In the genomic region with DNA sequence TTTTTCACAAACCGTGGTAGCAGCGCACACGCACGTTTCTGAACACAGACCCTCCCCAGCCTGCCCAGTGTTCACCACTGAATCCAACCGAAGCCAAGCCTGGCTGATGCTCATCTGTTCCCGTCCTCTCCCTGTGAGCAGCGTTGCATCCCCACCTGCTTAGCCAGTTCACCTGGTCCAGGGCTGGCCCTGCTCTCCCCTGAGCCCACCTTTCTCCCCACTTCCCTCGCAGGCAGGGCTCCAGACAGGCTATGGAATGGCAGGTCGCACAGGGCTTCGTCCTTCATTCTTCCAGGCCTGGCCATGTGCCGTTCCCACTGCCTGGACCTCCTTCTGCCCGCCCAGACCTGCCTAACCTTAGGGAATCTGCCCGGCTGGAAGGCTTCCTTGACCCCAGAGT, we compare ENCODE assay signal across 20 cellular contexts.
A peak's percentile ranks its signal among the peaks of the same experiment; 100 is the strongest.
DNase-seq lines count a peak whose midpoint lies in the region; ATAC-seq, FAIRE-seq and TF ChIP-seq lines count a peak whose summit lies in the region.
"Had no signal": no experiment of that assay in that cellular context is flagged by ENCODE, and none has a peak within 500 bp of the region (broad histone marks: within the 10 kb centered on the region; RNA-seq: fewer than 3 reads in every experiment).

No MANE protein-coding gene starts in this region.

- H4K91ac ChIP-seq in H1 (replicated peaks; ENCODE audit: insufficient read length, low read length), result no peak overlapping the region

- no peak overlapping the region for H3K4ac ChIP-seq in H1 (replicated peaks; ENCODE audit: insufficient read length, low read depth, low read length)

- CTCF ChIA-PET in H1 (lab: Charles Lee; ENCODE audit: partially characterized antibody), result interaction anchor here (3.8 to 10.5 kb wide), 3 partner anchors 10 to 64 kb away, joined by 27 to 92 read pairs (median 40); no protein-coding TSS in a partner anchor

- H2BK15ac ChIP-seq in H1 (ENCODE audit: low read length), result no peak overlapping the region

- H3K4me1 Mint-ChIP-seq in osteocyte (ENCODE audit: unreplicated experiment), result no peaks in the 10 kb centered on the region
- H3K4me1 Mint-ChIP-seq: CD4-positive, alpha-beta memory T cell had no signal

- no peak overlapping the region for H3K23ac ChIP-seq in H1 (ENCODE audit: insufficient read length)

- no peak overlapping the region for H3K4me3 ChIP-seq in Karpas-422 (ENCODE audit: low read length)
- H3K4me3 ChIP-seq in H1 (ENCODE audit: extremely low read depth in 1 of 4, insufficient read depth in 2 of 4, low read depth in 3 of 4, low read length in 4 of 4), result no peak overlapping the region
- H3K4me3 ChIP-seq in smooth muscle cell, result no peak overlapping the region
- H3K4me3 ChIP-seq: GM23338, HAP-1 had no signal

- no peaks in the 10 kb centered on the region for H3K79me1 ChIP-seq in H1 (ENCODE audit: low read depth, low read length)

- H3K27me3 Mint-ChIP-seq in osteocyte (ENCODE audit: unreplicated experiment), result no peaks in the 10 kb centered on the region
- H3K27me3 Mint-ChIP-seq: CD4-positive, alpha-beta memory T cell had no signal

- DNase-seq in Karpas-422 (peak; percentile 31), H1 (ENCODE audit: low read depth in 1 of 2, low spot score in 2 of 2) (no peak), osteocyte (ENCODE audit: extremely low spot score, unreplicated experiment) (peak; percentile 68), smooth muscle cell (lab: John Stamatoyannopoulos, UW; ENCODE audit: unreplicated experiment) (no peak)
- DNase-seq: C1 segment of cervical spinal cord; Calu3; CD4-positive, alpha-beta memory T cell; COR-L47; DMS53; DMS79 treated with DMSO at 0.1 percent for 48 hours; GF-D8; HFFc6 had no signal

- no peaks in the 10 kb centered on the region for H3F3A ChIP-seq in smooth muscle cell (ENCODE audit: low read depth)

- no peak for TF ChIP-seq POLR2A in H1 (IDR thresholded peaks at IDR 0.05; ENCODE audit: control extremely low read depth in 1 of 2, low read depth in 2 of 2, low read length in 2 of 2)

- no peak for TF ChIP-seq RAD21 in H1 (IDR thresholded peaks at IDR 0.05 in 1 of 2, conservative IDR thresholded peaks at IDR 0.05 in 1 of 2; ENCODE audit: low read depth in 2 of 2, low read length in 2 of 2)

- H3K9me2 ChIP-seq in Karpas-422 (replicated peaks; ENCODE audit: insufficient read depth, low read length), result no peaks in the 10 kb centered on the region

- POLR2A ChIA-PET in H1 (lab: Charles Lee; ENCODE audit: partially characterized antibody), result no interaction called here

- H3K9me3 Mint-ChIP-seq in osteocyte (ENCODE audit: unreplicated experiment), result no peaks in the 10 kb centered on the region
- H3K9me3 Mint-ChIP-seq: CD4-positive, alpha-beta memory T cell; GM23338; HFFc6 had no signal

- no peak overlapping the region for H4K8ac ChIP-seq in H1 (ENCODE audit: extremely low read depth, insufficient read depth, low read length)

- no peak overlapping the region for H3K27ac ChIP-seq in Karpas-422 (ENCODE audit: low read length)
- H3K27ac ChIP-seq in H1 (ENCODE audit: low read depth, low read length), result no peak overlapping the region
- no peak overlapping the region for H3K27ac ChIP-seq in smooth muscle cell (ENCODE audit: low read depth)

- H4K20me1 ChIP-seq in Karpas-422 (ENCODE audit: insufficient read depth, low read depth, low read length) (no peaks in the 10 kb centered on the region), H1 (replicated peaks in 1 of 2; ENCODE audit: control insufficient read depth in 1 of 2, insufficient read depth in 2 of 2, low read length in 2 of 2) (no peaks in the 10 kb centered on the region), smooth muscle cell (ENCODE audit: low read depth) (no peaks in the 10 kb centered on the region)

- H2AK5ac ChIP-seq in H1 (ENCODE audit: low read depth, low read length), result no peak overlapping the region

- H3K9ac ChIP-seq in Karpas-422 (ENCODE audit: low read length) (no peak overlapping the region), H1 (replicated peaks in 1 of 4; ENCODE audit: extremely low read depth in 1 of 4, low read depth in 3 of 4, low read length in 3 of 4) (no peak overlapping the region), smooth muscle cell (ENCODE audit: low read depth) (no peak overlapping the region)

- 91% methylated on average over 13 of the region's 13 CpGs; no CpG with 5 or more reads in 1 of the 2 experiments for WGBS in H1 (ENCODE audit: extremely low coverage in 1 of 2, insufficient coverage in 1 of 2, insufficient read length in 1 of 2, insufficient replicate concordance in 2 of 2, low coverage in 1 of 2, low lambda C conversion rate in 2 of 2, missing lambda C conversion rate in 1 of 2), 2 experiments
- 93% methylated on average over 13 of the region's 13 CpGs for WGBS in smooth muscle cell (ENCODE audit: low lambda C conversion rate)

- H3K56ac ChIP-seq in H1 (replicated peaks; ENCODE audit: insufficient read length, low read depth, low read length), result no peak overlapping the region

- H3K4me2 ChIP-seq in Karpas-422 (ENCODE audit: low read depth, low read length, poor library complexity, severe bottlenecking), result no peak overlapping the region
- H3K4me2 ChIP-seq in H1 (ENCODE audit: insufficient read depth in 1 of 2, low read depth in 2 of 2, low read length in 2 of 2), result no peak overlapping the region
- no peak overlapping the region for H3K4me2 ChIP-seq in smooth muscle cell
- H3K4me2 ChIP-seq: GM23338 had no signal

- no peaks in the 10 kb centered on the region for H3K36me3 ChIP-seq in Karpas-422 (ENCODE audit: insufficient read depth, low read length)
- no peaks in the 10 kb centered on the region for H3K36me3 ChIP-seq in H1 (ENCODE audit: control insufficient read depth in 2 of 4, insufficient read depth in 4 of 4, low read length in 3 of 4)
- H3K36me3 ChIP-seq in smooth muscle cell (ENCODE audit: low read depth), result no peaks in the 10 kb centered on the region
- H3K36me3 ChIP-seq: HAP-1 had no signal

- TF ChIP-seq EP300 in H1 (IDR thresholded peaks at IDR 0.05; ENCODE audit: borderline replicate concordance in 1 of 2, low read depth in 2 of 2, low read length in 2 of 2), result no peak

- H2BK120ac ChIP-seq in H1 (replicated peaks; ENCODE audit: low read depth, low read length), result no peak overlapping the region

- peaks cover 20% of the 10 kb centered on the region for H3K36me3 Mint-ChIP-seq in osteocyte (ENCODE audit: unreplicated experiment)
- H3K36me3 Mint-ChIP-seq: CD4-positive, alpha-beta memory T cell had no signal

- H3K27ac Mint-ChIP-seq in osteocyte (ENCODE audit: unreplicated experiment), result no peak overlapping the region
- H3K27ac Mint-ChIP-seq: CD4-positive, alpha-beta memory T cell; GM23338; HFFc6 had no signal

- no peak for TF ChIP-seq CTCF in H1 (IDR thresholded peaks at IDR 0.05; ENCODE audit: control extremely low read depth in 1 of 3, insufficient read depth in 1 of 3, low read depth in 1 of 3, low read length in 3 of 3)
- no peak for TF ChIP-seq CTCF in osteocyte (IDR thresholded peaks at IDR 0.05)
- no peak for TF ChIP-seq CTCF in smooth muscle cell (IDR thresholded peaks at IDR 0.05; ENCODE audit: borderline replicate concordance, insufficient read depth, poor library complexity, severe bottlenecking)

- H2BK5ac ChIP-seq in H1 (ENCODE audit: low read depth, low read length), result no peak overlapping the region

- H3K4me3 Mint-ChIP-seq in osteocyte (ENCODE audit: unreplicated experiment), result no peak overlapping the region
- H3K4me3 Mint-ChIP-seq: CD4-positive, alpha-beta memory T cell; GM23338; HFFc6 had no signal

- no peaks in the 10 kb centered on the region for H3K9me3 ChIP-seq in Karpas-422 (ENCODE audit: low read length)
- no peaks in the 10 kb centered on the region for H3K9me3 ChIP-seq in H1 (ENCODE audit: insufficient read depth in 2 of 2, low read depth in 1 of 2, low read length in 1 of 2)
- H3K9me3 ChIP-seq in smooth muscle cell (replicated peaks; ENCODE audit: low read depth), result no peaks in the 10 kb centered on the region
- H3K9me3 ChIP-seq: HAP-1 had no signal

- H3K79me2 ChIP-seq in Karpas-422 (ENCODE audit: low read length), result no peaks in the 10 kb centered on the region
- H3K79me2 ChIP-seq in H1 (ENCODE audit: control insufficient read depth in 1 of 2, insufficient read depth in 2 of 2, low read length in 2 of 2), result no peaks in the 10 kb centered on the region; a peak in 1 of 4 replicates
- no peaks in the 10 kb centered on the region for H3K79me2 ChIP-seq in smooth muscle cell (ENCODE audit: low read depth)

- ATAC-seq in GM18868 (IDR thresholded peaks at IDR 0.05; ENCODE audit: unreplicated experiment), result no peak
- ATAC-seq in GM18519 (IDR thresholded peaks at IDR 0.05; ENCODE audit: low FRiP score, unreplicated experiment), result no peak
- ATAC-seq: GM23338 had no signal

- H2BK20ac ChIP-seq in H1 (ENCODE audit: low read length), result no peak overlapping the region

- peaks cover 4% of the 10 kb centered on the region; the same call in 1 of the 2 replicates for H3K23me2 ChIP-seq in H1 (ENCODE audit: low read depth, low read length)

- H4K5ac ChIP-seq in H1 (ENCODE audit: insufficient read length, low read depth, low read length), result no peak overlapping the region

- H2AFZ ChIP-seq in Karpas-422 (ENCODE audit: low read length), result no peak overlapping the region
- H2AFZ ChIP-seq in H1 (ENCODE audit: low read length), result no peak overlapping the region
- no peak overlapping the region for H2AFZ ChIP-seq in smooth muscle cell (ENCODE audit: low read depth)
- H2AFZ ChIP-seq: GM23338 had no signal

- no peak overlapping the region for H3K14ac ChIP-seq in H1 (ENCODE audit: insufficient read length)

- H3K27me3 ChIP-seq in Karpas-422 (ENCODE audit: low read length) (no peaks in the 10 kb centered on the region), H1 (replicated peaks in 1 of 4; ENCODE audit: control insufficient read depth in 3 of 4, extremely low read depth in 1 of 4, insufficient read depth in 3 of 4, low read length in 3 of 4) (no peaks in the 10 kb centered on the region), smooth muscle cell (ENCODE audit: low read depth) (no peaks in the 10 kb centered on the region)

- no peak overlapping the region for H3K18ac ChIP-seq in H1 (ENCODE audit: extremely low read depth, low read length)

- FAIRE-seq in H1 (lab: Jason Lieb, UNC), result no peak
- FAIRE-seq: GM12891, GM18507, GM19239, H54 had no signal

- H2BK12ac ChIP-seq in H1 (ENCODE audit: low read depth, low read length), result peak overlapping the region; percentile 68; the same call in 1 of the 2 replicates

- no peaks in the 10 kb centered on the region for H3K4me1 ChIP-seq in Karpas-422 (ENCODE audit: low read length)
- no peaks in the 10 kb centered on the region for H3K4me1 ChIP-seq in H1 (replicated peaks in 1 of 4; ENCODE audit: control insufficient read depth in 3 of 4, insufficient read depth in 4 of 4, low read length in 3 of 4)
- no peaks in the 10 kb centered on the region for H3K4me1 ChIP-seq in smooth muscle cell (ENCODE audit: low read depth)
- H3K4me1 ChIP-seq: HAP-1 had no signal

TF ChIP-seq in H1, 55 proteins besides CTCF, POLR2A, EP300 and RAD21 (continues in another document):
- TF ChIP-seq, protein P1, sequence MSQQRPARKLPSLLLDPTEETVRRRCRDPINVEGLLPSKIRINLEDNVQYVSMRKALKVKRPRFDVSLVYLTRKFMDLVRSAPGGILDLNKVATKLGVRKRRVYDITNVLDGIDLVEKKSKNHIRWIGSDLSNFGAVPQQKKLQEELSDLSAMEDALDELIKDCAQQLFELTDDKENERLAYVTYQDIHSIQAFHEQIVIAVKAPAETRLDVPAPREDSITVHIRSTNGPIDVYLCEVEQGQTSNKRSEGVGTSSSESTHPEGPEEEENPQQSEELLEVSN (IDR thresholded peaks at IDR 0.05), result 0 out of 2 replicates have a peak, but pooled peaks have one; percentile 21
- TF ChIP-seq SUZ12 (IDR thresholded peaks at IDR 0.05; ENCODE audit: low read length), result no peak

Comparison
In these comparisons a context has a peak if more than half of its experiments do, and no peak if none do; other contexts are left out.
1. DNase-seq: peak in Karpas-422 (single experiment) and osteocyte (single experiment); none in H1 (0 of 2) and smooth muscle cell (single experiment).